14 cellular contexts compared by ENCODE assay signal in the genomic region with DNA sequence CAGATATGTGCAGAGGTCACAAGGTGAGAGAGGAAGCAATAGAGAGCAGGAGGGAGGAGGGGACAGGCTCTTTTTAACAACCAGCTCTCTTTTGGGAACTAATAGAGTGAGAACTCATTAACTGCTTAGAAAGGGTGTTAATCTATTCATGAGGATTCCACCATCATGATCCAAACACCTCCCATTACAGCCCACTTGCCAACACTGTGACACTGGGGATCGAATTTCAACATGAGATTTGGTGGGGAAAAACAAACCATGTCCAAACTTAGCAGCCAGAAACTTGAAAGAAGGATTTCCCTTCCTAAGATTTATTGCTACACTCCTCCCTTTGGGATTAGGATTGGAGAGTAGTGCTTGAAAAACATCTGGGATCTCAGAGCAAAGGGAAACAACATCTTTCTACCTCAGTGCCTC.
DNase-seq lines count a peak whose midpoint lies in the region; ATAC-seq and TF ChIP-seq lines count a peak whose summit lies in the region.
"Had no signal": no experiment of that assay in that cellular context is flagged by ENCODE, and none has a peak within 500 bp of the region (broad histone marks: within the 10 kb centered on the region; RNA-seq: fewer than 3 reads in every experiment).

No MANE protein-coding gene starts in this region.

- H3K9me3 ChIP-seq in A673 (ENCODE audit: low read depth, low read length, poor library complexity, severe bottlenecking) (no peaks in the 10 kb centered on the region), fibroblast of lung (ENCODE audit: control insufficient read depth, insufficient read depth, low read depth, low read length) (no peaks in the 10 kb centered on the region), SK-N-SH (no peaks in the 10 kb centered on the region)
- H3K9me3 ChIP-seq: Caco-2, left lung had no signal

- H3K4ac ChIP-seq in mesendoderm (ENCODE audit: low read depth, low read length) = no peak overlapping the region

- H3K36me3 ChIP-seq in A673 (ENCODE audit: insufficient read depth, low read length, poor library complexity, severe bottlenecking) = no peaks in the 10 kb centered on the region
- H3K36me3 ChIP-seq in fibroblast of lung (ENCODE audit: control insufficient read depth, insufficient read depth, low read length) = no peaks in the 10 kb centered on the region
- H3K36me3 ChIP-seq in mesendoderm (ENCODE audit: control insufficient read depth, insufficient read depth, low read length) = no peaks in the 10 kb centered on the region
- H3K36me3 ChIP-seq in SK-N-SH (replicated peaks in 1 of 2; ENCODE audit: control insufficient read depth in 1 of 2, insufficient read depth in 2 of 2, low read length in 1 of 2) = no peaks in the 10 kb centered on the region
- H3K36me3 ChIP-seq: left lung, MG63 had no signal

- H3K27ac ChIP-seq in A673 (ENCODE audit: low read depth, low read length, poor library complexity, severe bottlenecking) (no peak overlapping the region), fibroblast of lung (ENCODE audit: insufficient read depth, low read length) (no peak overlapping the region), mesendoderm (ENCODE audit: low read depth, low read length) (no peak overlapping the region), SK-N-SH (ENCODE audit: low read depth in 2 of 2, low read length in 1 of 2) (no peak overlapping the region)
- H3K27ac ChIP-seq: left lung had no signal

- TF ChIP-seq RAD21 in SK-N-SH (IDR thresholded peaks at IDR 0.05; ENCODE audit: low read length) = no peak

- no peak overlapping the region for H2BK15ac ChIP-seq in mesendoderm (replicated peaks; ENCODE audit: low read depth)

- no peak overlapping the region for H3K18ac ChIP-seq in mesendoderm (ENCODE audit: low read length)

- TF ChIP-seq CTCF in A673 (conservative IDR thresholded peaks at IDR 0.05; ENCODE audit: low read depth, low read length) (no peak), fibroblast of lung (conservative IDR thresholded peaks at IDR 0.05 in 1 of 2, IDR thresholded peaks at IDR 0.05 in 1 of 2; ENCODE audit: low read depth in 1 of 2, low read length in 2 of 2) (no peak), SK-N-SH (IDR thresholded peaks at IDR 0.05) (no peak)

- no peak overlapping the region for H3K23ac ChIP-seq in mesendoderm (ENCODE audit: low read length)

- no peak overlapping the region for H2AK5ac ChIP-seq in mesendoderm (ENCODE audit: low read length)

- no TSS peak for BruUV-seq in A673 (replicated peaks; lab: Mats Ljungman, UMichigan)

- H3K56ac ChIP-seq in mesendoderm (ENCODE audit: low read length) = no peak overlapping the region

- H3K27me3 ChIP-seq in A673 (replicated peaks; ENCODE audit: insufficient read depth, low read depth, low read length, poor library complexity) (no peaks in the 10 kb centered on the region), fibroblast of lung (ENCODE audit: control insufficient read depth, insufficient read depth, low read length) (no peaks in the 10 kb centered on the region), mesendoderm (ENCODE audit: insufficient read depth, low read length, poor library complexity) (no peaks in the 10 kb centered on the region), SK-N-SH (ENCODE audit: insufficient read depth) (no peaks in the 10 kb centered on the region)
- H3K27me3 ChIP-seq: left lung, MG63 had no signal

- H4K20me1 ChIP-seq in fibroblast of lung (ENCODE audit: control insufficient read depth, extremely low read depth, insufficient read depth, low read length) (no peaks in the 10 kb centered on the region), SK-N-SH (ENCODE audit: insufficient read depth) (no peaks in the 10 kb centered on the region)

- H3K4me1 ChIP-seq in A673 (ENCODE audit: insufficient read depth, low read length, poor library complexity, severe bottlenecking) (peaks cover 15% of the 10 kb centered on the region), fibroblast of lung (ENCODE audit: control insufficient read depth, extremely low read depth, insufficient read depth, low read length) (peaks cover 5% of the 10 kb centered on the region), mesendoderm (ENCODE audit: control insufficient read depth, low read depth, low read length) (no peaks in the 10 kb centered on the region), SK-N-SH (ENCODE audit: control insufficient read depth in 1 of 2, insufficient read depth in 2 of 2, low read depth in 1 of 2, low read length in 1 of 2) (no peaks in the 10 kb centered on the region)
- H3K4me1 ChIP-seq: Caco-2, left lung had no signal

- no peak overlapping the region for H3K4me3 ChIP-seq in A673 (ENCODE audit: low read depth, low read length, poor library complexity, severe bottlenecking)
- H3K4me3 ChIP-seq in fibroblast of lung (replicated peaks in 1 of 4; ENCODE audit: control extremely low read depth in 1 of 4, insufficient read depth in 1 of 4, low read depth in 3 of 4, low read length in 4 of 4) = no peak overlapping the region
- no peak overlapping the region for H3K4me3 ChIP-seq in mesendoderm (ENCODE audit: low read length)
- no peak overlapping the region for H3K4me3 ChIP-seq in SK-N-SH (ENCODE audit: low read depth in 2 of 2, low read length in 1 of 2)
- H3K4me3 ChIP-seq: left lung, MG63, skin epidermis had no signal

- no peak overlapping the region for H2AFZ ChIP-seq in fibroblast of lung (ENCODE audit: low read length)
- H2AFZ ChIP-seq in SK-N-SH (ENCODE audit: low read depth) = no peak overlapping the region

- no peak for ATAC-seq in GM19463 (IDR thresholded peaks at IDR 0.05; ENCODE audit: unreplicated experiment)
- ATAC-seq: HCT116 had no signal

- TF ChIP-seq EP300 in SK-N-SH (IDR thresholded peaks at IDR 0.05; ENCODE audit: borderline replicate concordance in 1 of 2, low read depth in 1 of 2, low read length in 1 of 2) = no peak

- no CpG with 5 or more reads among the region's 1 CpG for whole genome bisulfite sequencing in mesendoderm (ENCODE audit: extremely low coverage, insufficient coverage, low lambda C conversion rate)
- WGBS in SK-N-SH (ENCODE audit: low lambda C conversion rate) = 41% methylated on average over 1 of the region's 1 CpG

- H3K79me1 ChIP-seq in mesendoderm (ENCODE audit: low read length) = no peaks in the 10 kb centered on the region

- H4K8ac ChIP-seq in mesendoderm (ENCODE audit: low read depth, low read length) = no peak overlapping the region

- no peaks in the 10 kb centered on the region for H3F3A ChIP-seq in SK-N-SH (replicated peaks; ENCODE audit: insufficient read depth)

- POLR2A ChIA-PET in A673 (lab: Charles Lee; ENCODE audit: low non-redundant PET) = no interaction called here
- POLR2A ChIA-PET in SK-N-SH (lab: Yijun Ruan, JAX) = no interaction called here

- no peak overlapping the region for H4K5ac ChIP-seq in mesendoderm (ENCODE audit: low read length)

- H3K79me2 ChIP-seq in fibroblast of lung (ENCODE audit: control insufficient read depth, insufficient read depth, low read length) = no peaks in the 10 kb centered on the region
- no peaks in the 10 kb centered on the region for H3K79me2 ChIP-seq in mesendoderm (ENCODE audit: control insufficient read depth, insufficient read depth, low read length)
- no peaks in the 10 kb centered on the region for H3K79me2 ChIP-seq in SK-N-SH (ENCODE audit: insufficient read depth)

- H3K9ac ChIP-seq in fibroblast of lung (ENCODE audit: insufficient read depth, low read length) (no peak overlapping the region), mesendoderm (ENCODE audit: low read length) (no peak overlapping the region), SK-N-SH (no peak overlapping the region)

- CTCF ChIA-PET in A673 (lab: Charles Lee) (no interaction called here), SK-N-SH (lab: Yijun Ruan, JAX) (no interaction called here)

- no peaks in the 10 kb centered on the region for H3K9me2 ChIP-seq in SK-N-SH

- DNase-seq in A673 (ENCODE audit: low spot score) (peak; percentile 35), NCI-H446 treated with DMSO at 0.1 percent for 48 hours (lab: John Stamatoyannopoulos, UW) (peak; percentile 71), fibroblast of lung (ENCODE audit: low read depth in 2 of 2) (peak; percentile 3 to 4), mesendoderm (peak; percentile 77), T-helper 9 cell (no peak), SK-N-SH (no peak), GM19238 (ENCODE audit: insufficient read length, low spot score) (no peak)
- DNase-seq: activated naive CD4-positive, alpha-beta T cell; Caco-2; left lung; MG63 had no signal

- H2BK5ac ChIP-seq in mesendoderm (ENCODE audit: low read length) = no peak overlapping the region

- intact Hi-C loops in A673 (cut with micrococcal nuclease; ENCODE audit: unreplicated experiment) = no loop called here

- H3K4me2 ChIP-seq in fibroblast of lung (ENCODE audit: extremely low read depth, insufficient read depth, low read length) (no peak overlapping the region), mesendoderm (ENCODE audit: low read length) (no peak overlapping the region), SK-N-SH (no peak overlapping the region)

- H2BK120ac ChIP-seq in mesendoderm (ENCODE audit: low read depth, low read length) = no peak overlapping the region

TF ChIP-seq in SK-N-SH, 30 proteins besides CTCF, POLR2A, EP300 and RAD21 (continues in another document):
- TF ChIP-seq, protein P1, sequence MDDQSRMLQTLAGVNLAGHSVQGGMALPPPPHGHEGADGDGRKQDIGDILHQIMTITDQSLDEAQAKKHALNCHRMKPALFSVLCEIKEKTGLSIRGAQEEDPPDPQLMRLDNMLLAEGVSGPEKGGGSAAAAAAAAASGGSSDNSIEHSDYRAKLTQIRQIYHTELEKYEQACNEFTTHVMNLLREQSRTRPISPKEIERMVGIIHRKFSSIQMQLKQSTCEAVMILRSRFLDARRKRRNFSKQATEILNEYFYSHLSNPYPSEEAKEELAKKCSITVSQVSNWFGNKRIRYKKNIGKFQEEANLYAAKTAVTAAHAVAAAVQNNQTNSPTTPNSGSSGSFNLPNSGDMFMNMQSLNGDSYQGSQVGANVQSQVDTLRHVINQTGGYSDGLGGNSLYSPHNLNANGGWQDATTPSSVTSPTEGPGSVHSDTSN (IDR thresholded peaks at IDR 0.05) = no peak
- TF ChIP-seq POLR2AphosphoS5 (IDR thresholded peaks at IDR 0.05; ENCODE audit: low read depth, low read length) (no peak), RXRA (IDR thresholded peaks at IDR 0.05; ENCODE audit: borderline replicate concordance, low read depth) (no peak), RFX5 (IDR thresholded peaks at IDR 0.05; ENCODE audit: low read length) (no peak), SIN3A (IDR thresholded peaks at IDR 0.05; ENCODE audit: borderline replicate concordance, low read depth, low read length) (no peak)

Comparison
In these comparisons a context has a peak if more than half of its experiments do, and no peak if none do; other contexts are left out.
1. DNase-seq: peak in A673 (single experiment), NCI-H446 treated with DMSO at 0.1 percent for 48 hours (single experiment), fibroblast of lung (2 of 2) and mesendoderm (single experiment); none in T-helper 9 cell (single experiment), SK-N-SH (single experiment) and GM19238 (single experiment).